Comparison of ENCODE assay signal across 2 cellular contexts in genomic region chr1:210339500-210339899, GRCh38.
TF ChIP-seq lines count a peak whose summit lies in the region.

No MANE protein-coding gene starts in this region.

TF ChIP-seq in HEK293, 187 proteins besides CTCF, POLR2A, EP300 and RAD21 (continued from another document and continues in another):
- TF ChIP-seq ZNF148 (tag by site-specific recombination; IDR thresholded peaks at IDR 0.05; ENCODE audit: borderline replicate concordance), result no peak
- no peak for TF ChIP-seq ZNF211 (tag by site-specific recombination; IDR thresholded peaks at IDR 0.05; ENCODE audit: low read depth)
- TF ChIP-seq PBX3 (CRISPR knock-in tag; IDR thresholded peaks at IDR 0.05), result no peak
- no peak; the same call in 1 of the 2 replicates for TF ChIP-seq ZNF335 (tag by site-specific recombination; conservative IDR thresholded peaks at IDR 0.05)
- no peak for TF ChIP-seq OVOL3 (tag by site-specific recombination; IDR thresholded peaks at IDR 0.05)
- no peak for TF ChIP-seq YY1 (tag by site-specific recombination; IDR thresholded peaks at IDR 0.05)
- no peak for TF ChIP-seq PRDM6 (tag by site-specific recombination; IDR thresholded peaks at IDR 0.05)
- peak; percentile 76 for TF ChIP-seq ZNF398 (tag by site-specific recombination; IDR thresholded peaks at IDR 0.05)
- TF ChIP-seq ZNF701 (tag by site-specific recombination; IDR thresholded peaks at IDR 0.05), result no peak
- TF ChIP-seq ZNF624 (tag by site-specific recombination; IDR thresholded peaks at IDR 0.05), result no peak
- no peak for TF ChIP-seq ZNF645 (tag by site-specific recombination; IDR thresholded peaks at IDR 0.05)
- TF ChIP-seq ZNF747 (tag by site-specific recombination; IDR thresholded peaks at IDR 0.05), result no peak
- no peak for TF ChIP-seq ZNF529 (tag by site-specific recombination; IDR thresholded peaks at IDR 0.05; ENCODE audit: insufficient replicate concordance)
- no peak for TF ChIP-seq ZNF488 (tag by site-specific recombination; IDR thresholded peaks at IDR 0.05)
- peak; percentile 34; the same call in 1 of the 2 replicates for TF ChIP-seq GLIS2 (tag by site-specific recombination; IDR thresholded peaks at IDR 0.05)
- TF ChIP-seq ZBTB20 (tag by site-specific recombination; IDR thresholded peaks at IDR 0.05), result no peak

TF ChIP-seq in GM23338, 12 proteins besides CTCF, POLR2A, EP300 and RAD21 (continued from another document):
- no peak for TF ChIP-seq ZNF462 (CRISPR knock-in tag; IDR thresholded peaks at IDR 0.05)
- no peak for TF ChIP-seq REST (IDR thresholded peaks at IDR 0.05; ENCODE audit: unreplicated experiment)
- TF ChIP-seq JUNB (IDR thresholded peaks at IDR 0.05; ENCODE audit: unreplicated experiment), result no peak
- no peak for TF ChIP-seq EZH2 (IDR thresholded peaks at IDR 0.05; ENCODE audit: low read depth, unreplicated experiment)
- TF ChIP-seq POLR2AphosphoS5 (IDR thresholded peaks at IDR 0.05; ENCODE audit: low read depth), result no peak
TF ChIP-seq in GM23338: peak in this region for 0.
